In the genomic region with DNA sequence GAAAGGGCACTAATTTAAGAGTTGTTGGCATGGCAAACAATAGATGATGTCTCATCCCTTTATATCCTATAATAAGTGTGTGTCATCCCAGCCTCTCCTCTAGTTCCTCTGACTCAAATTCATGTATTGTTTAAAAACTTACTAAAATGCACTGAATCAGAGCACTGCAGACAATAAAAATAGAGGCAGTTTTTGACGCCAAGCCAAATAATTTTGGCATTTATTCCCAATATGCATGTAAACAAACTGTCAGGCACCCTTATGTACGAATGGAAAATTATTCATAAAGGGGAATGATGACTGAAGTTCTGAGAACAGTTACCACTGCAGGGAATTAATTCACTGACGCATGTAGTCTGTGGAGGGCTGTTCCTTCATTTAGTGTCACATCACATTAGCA, we compare ENCODE assay signal across 20 cellular contexts. TPM values are rescaled to one million over a fixed set of nuclear protein-coding genes. Genes with fewer than 3 reads are reported as not detected.
A peak's percentile ranks its signal among the peaks of the same experiment; 100 is the strongest.
DNase-seq lines count a peak whose midpoint lies in the region; FAIRE-seq and TF ChIP-seq lines count a peak whose summit lies in the region.
"Had no signal": no experiment of that assay in that cellular context is flagged by ENCODE, and none has a peak within 500 bp of the region (broad histone marks: within the 10 kb centered on the region; RNA-seq: fewer than 3 reads in every experiment).

No MANE protein-coding gene starts in this region.

- intact Hi-C loops in stomach (cut with DNase I; ENCODE audit: low total_unique reads): no loop called here

- no peak for FAIRE-seq in astrocyte (lab: Jason Lieb, UNC)
- FAIRE-seq: endometrium had no signal

- H3K27ac Mint-ChIP-seq in astrocyte (ENCODE audit: unreplicated experiment): no peak overlapping the region
- H3K27ac Mint-ChIP-seq: activated CD4-positive, alpha-beta memory T cell treated with anti-CD3 and anti-CD28 coated beads, Interleukin-2, amount 10 ng/mL, durations not matched to agents 7 days and 5 days; activated naive CD8-positive, alpha-beta T cell treated with anti-CD3 and anti-CD28 coated beads, Interleukin-2, amount 50 U/mL, for 24 hours; activated T-cell treated with anti-CD3 and anti-CD28 coated beads, Interleukin-2, amount 50 U/mL, for 72 hours; CD8-positive, alpha-beta T cell had no signal

- H3K27ac ChIP-seq in astrocyte (ENCODE audit: low read depth, low read length): no peak overlapping the region
- H3K27ac ChIP-seq in stomach: no peak overlapping the region
- H3K27ac ChIP-seq: heart right ventricle, thyroid gland had no signal

- H3K4me2 ChIP-seq in astrocyte (ENCODE audit: low read length): peak overlapping the region; percentile 20

- no peak for TF ChIP-seq CTCF in astrocyte (IDR thresholded peaks at IDR 0.05; ENCODE audit: insufficient read depth, low read depth, low read length)
- TF ChIP-seq CTCF in foreskin fibroblast (IDR thresholded peaks at IDR 0.05; ENCODE audit: low read depth, low read length): no peak
- no peak for TF ChIP-seq CTCF in stomach (IDR thresholded peaks at IDR 0.05)

- H3K36me3 Mint-ChIP-seq in astrocyte (ENCODE audit: low read depth, unreplicated experiment): no peaks in the 10 kb centered on the region
- H3K36me3 Mint-ChIP-seq: CD8-positive, alpha-beta T cell had no signal

- no peaks in the 10 kb centered on the region for H3K27me3 Mint-ChIP-seq in astrocyte (ENCODE audit: low read depth, unreplicated experiment)

- H2AFZ ChIP-seq in astrocyte (ENCODE audit: low read depth, low read length): no peak overlapping the region

- DNase-seq in A172 (ENCODE audit: low spot score) (peak; percentile 24), HPDE6-E6E7 (ENCODE audit: extremely low spot score) (peak; percentile 21), astrocyte (ENCODE audit: low read depth) (peak; percentile 42), foreskin fibroblast (peak; percentile 10 to 61), DMS53 treated with DMSO at 0.1 percent for 48 hours (lab: John Stamatoyannopoulos, UW; ENCODE audit: unreplicated experiment) (no peak), NCI-H526 (lab: John Stamatoyannopoulos, UW) (no peak), OCI-M1 (lab: John Stamatoyannopoulos, UW) (no peak), stomach (no peak)
- DNase-seq: activated CD4-positive, alpha-beta memory T cell treated with anti-CD3 and anti-CD28 coated beads, Interleukin-2, amount 10 ng/mL, durations not matched to agents 7 days and 5 days; activated naive CD8-positive, alpha-beta T cell treated with anti-CD3 and anti-CD28 coated beads, Interleukin-2, amount 50 U/mL, for 24 hours; activated T-cell treated with anti-CD3 and anti-CD28 coated beads, Interleukin-2, amount 50 U/mL, for 72 hours; CD8-positive, alpha-beta T cell; cerebellar nuclear complex; heart right ventricle; mucosa of descending colon; NCI-H1417 treated with DMSO at 0.1 percent for 48 hours; NCI-H2227 treated with DMSO at 0.1 percent for 48 hours; stimulated activated CD4-positive, alpha-beta T cell treated with anti-CD3 and anti-CD28 coated beads, Interleukin-4, amount 100 ng/mL, for 4 hours; thyroid gland had no signal

- H3K36me3 ChIP-seq in astrocyte (ENCODE audit: insufficient read depth, low read length) (no peaks in the 10 kb centered on the region), stomach (no peaks in the 10 kb centered on the region)
- H3K36me3 ChIP-seq: heart right ventricle, thyroid gland had no signal

- no peak overlapping the region for H3K4me3 ChIP-seq in astrocyte (ENCODE audit: insufficient read depth, low read depth, low read length)
- H3K4me3 ChIP-seq in foreskin fibroblast (ENCODE audit: low read depth in 1 of 2, low read length in 2 of 2): no peak overlapping the region
- no peak overlapping the region for H3K4me3 ChIP-seq in stomach
- H3K4me3 ChIP-seq: heart right ventricle, mucosa of descending colon, thyroid gland had no signal

- H3K4me1 ChIP-seq in astrocyte (ENCODE audit: insufficient read depth, low read length) (no peaks in the 10 kb centered on the region), stomach (no peaks in the 10 kb centered on the region)
- H3K4me1 ChIP-seq: heart right ventricle had no signal

- TF ChIP-seq POLR2A in stomach (IDR thresholded peaks at IDR 0.05): no peak

- H4K20me1 ChIP-seq in astrocyte (ENCODE audit: insufficient read depth, low read length): no peaks in the 10 kb centered on the region

- H3K4me3 Mint-ChIP-seq in astrocyte (ENCODE audit: unreplicated experiment): no peak overlapping the region
- H3K4me3 Mint-ChIP-seq: activated CD4-positive, alpha-beta memory T cell treated with anti-CD3 and anti-CD28 coated beads, Interleukin-2, amount 10 ng/mL, durations not matched to agents 7 days and 5 days; activated naive CD8-positive, alpha-beta T cell treated with anti-CD3 and anti-CD28 coated beads, Interleukin-2, amount 50 U/mL, for 24 hours; activated T-cell treated with anti-CD3 and anti-CD28 coated beads, Interleukin-2, amount 50 U/mL, for 72 hours; CD8-positive, alpha-beta T cell had no signal

- no peak overlapping the region for H3K9ac ChIP-seq in astrocyte (ENCODE audit: low read length)

- no peak for TF ChIP-seq EP300 in stomach (IDR thresholded peaks at IDR 0.05)

- no peaks in the 10 kb centered on the region for H3K9me3 Mint-ChIP-seq in astrocyte (ENCODE audit: unreplicated experiment)
- H3K9me3 Mint-ChIP-seq: activated CD4-positive, alpha-beta memory T cell treated with anti-CD3 and anti-CD28 coated beads, Interleukin-2, amount 10 ng/mL, durations not matched to agents 7 days and 5 days; activated naive CD8-positive, alpha-beta T cell treated with anti-CD3 and anti-CD28 coated beads, Interleukin-2, amount 50 U/mL, for 24 hours; activated T-cell treated with anti-CD3 and anti-CD28 coated beads, Interleukin-2, amount 50 U/mL, for 72 hours; CD8-positive, alpha-beta T cell had no signal

- no peaks in the 10 kb centered on the region for H3K79me2 ChIP-seq in astrocyte (ENCODE audit: insufficient read depth, low read length)

- H3K9me3 ChIP-seq in astrocyte (ENCODE audit: insufficient read depth, low read depth, low read length): no peaks in the 10 kb centered on the region
- no peaks in the 10 kb centered on the region for H3K9me3 ChIP-seq in stomach
- H3K9me3 ChIP-seq: mucosa of descending colon, thyroid gland had no signal

- H3K4me1 Mint-ChIP-seq in astrocyte (ENCODE audit: low read depth, unreplicated experiment): no peaks in the 10 kb centered on the region
- H3K4me1 Mint-ChIP-seq: activated CD4-positive, alpha-beta memory T cell treated with anti-CD3 and anti-CD28 coated beads, Interleukin-2, amount 10 ng/mL, durations not matched to agents 7 days and 5 days had no signal

- H3K27me3 ChIP-seq in astrocyte (ENCODE audit: insufficient read depth, low read length): peaks cover 2% of the 10 kb centered on the region
- H3K27me3 ChIP-seq in stomach: no peaks in the 10 kb centered on the region
- H3K27me3 ChIP-seq: heart right ventricle, thyroid gland had no signal

- WGBS in stomach, 5 donors: 44 to 72% (median 62%) methylated on average over 3 of the region's 3 CpGs

RNA-seq across cellular contexts. Expression of a gene that starts 57.9 kb away (rescaled TPM):
- 40.4 and 51.6 TPM in 2 replicates for total RNA-seq in A172 (2014; rRNA removed; shearing (Covaris generic))
- total RNA-seq in astrocyte (56.2 and 59.1 TPM in 2 replicates), stomach (10 to 100 TPM in 3 of 5 donors, 1 to 10 TPM in 2; 2.0 to 45.5 (median 10.5) TPM)
- polyA plus RNA-seq in stomach: 1 to 10 TPM; 4.9 to 7.9 (median 7.4) TPM

Comparison
In these comparisons a context has a peak if more than half of its experiments do, and no peak if none do; other contexts are left out.
1. DNase-seq: peak in A172 (single experiment), HPDE6-E6E7 (single experiment), astrocyte (single experiment) and foreskin fibroblast (2 of 2); none in DMS53 treated with DMSO at 0.1 percent for 48 hours (single experiment), NCI-H526 (0 of 2), OCI-M1 (single experiment) and stomach (single experiment).